Comparison of ENCODE assay signal across 8 cellular contexts in the genomic region with DNA sequence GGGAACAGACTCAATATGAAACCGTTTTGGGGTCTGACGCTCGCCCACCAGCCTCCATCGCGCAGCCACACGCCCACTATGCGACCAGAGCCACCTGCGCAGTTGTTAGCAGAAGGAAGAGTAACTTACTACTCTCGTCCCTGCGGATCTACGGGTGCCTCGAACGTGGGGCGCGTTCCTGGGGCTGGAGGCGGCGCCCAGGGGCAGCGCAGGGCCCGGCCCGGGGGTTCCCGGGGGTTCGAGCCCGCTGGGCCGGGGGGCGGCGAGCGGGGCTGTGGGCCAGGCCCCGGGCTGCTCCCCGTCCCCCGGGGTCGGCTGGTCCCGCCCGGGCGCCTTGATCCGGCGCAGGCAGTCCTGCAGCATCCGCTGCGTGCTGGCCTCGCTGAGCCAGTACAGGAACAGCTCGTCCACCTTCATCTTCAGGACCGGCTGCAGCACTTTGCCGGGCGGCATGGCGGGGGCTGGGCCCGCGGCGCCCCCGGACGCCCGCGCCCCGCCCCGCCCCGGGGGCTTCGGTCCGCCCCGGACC. TPM values are rescaled to one million over a fixed set of nuclear protein-coding genes. Genes with fewer than 3 reads are reported as not detected.
DNase-seq lines count a peak whose midpoint lies in the region; ATAC-seq and FAIRE-seq lines count a peak whose summit lies in the region.

No MANE protein-coding gene starts in this region.

- intact Hi-C loops in left ventricle myocardium superior (cut with micrococcal nuclease): no loop called here

- peak overlapping the region; percentile 71 for H3K4me3 Mint-ChIP-seq in activated T-cell treated with anti-CD3 and anti-CD28 coated beads, Interleukin-2, amount 50 U/mL, for 24 hours

- no peak for DNase-seq in activated CD4-positive, CD25-positive, alpha-beta regulatory T cell treated with anti-CD3 and anti-CD28 coated beads, Interleukin-2, amount 50 U/mL, for 72 hours
- DNase-seq in activated T-cell treated with anti-CD3 and anti-CD28 coated beads, Interleukin-2, amount 50 U/mL, for 24 hours: peak; percentile 73
- DNase-seq in left ventricle myocardium superior (peak; percentile 29), middle frontal gyrus (ENCODE audit: extremely low spot score, low spot score) (no peak), GM19239 (ENCODE audit: insufficient read length, low spot score) (no peak)
- DNase-seq in stimulated activated CD4-positive, alpha-beta T cell treated with anti-CD3 and anti-CD28 coated beads, Interleukin-2, amount 100 ng/mL, for 4 hours (ENCODE audit: low read depth): peak; percentile 30

- peak overlapping the region; percentile 63 for H3K27ac Mint-ChIP-seq in activated T-cell treated with anti-CD3 and anti-CD28 coated beads, Interleukin-2, amount 50 U/mL, for 24 hours

- no peaks in the 10 kb centered on the region for H3K27me3 Mint-ChIP-seq in activated T-cell treated with anti-CD3 and anti-CD28 coated beads, Interleukin-2, amount 50 U/mL, for 24 hours

- H3K4me1 Mint-ChIP-seq in activated T-cell treated with anti-CD3 and anti-CD28 coated beads, Interleukin-2, amount 50 U/mL, for 24 hours (ENCODE audit: low read depth): peaks cover 14% of the 10 kb centered on the region

- peak; percentile 25 for ATAC-seq in activated CD4-positive, CD25-positive, alpha-beta regulatory T cell treated with anti-CD3 and anti-CD28 coated beads, Interleukin-2, amount 50 U/mL, for 24 hours
- peak; percentile 22 for ATAC-seq in HG03196 (IDR thresholded peaks at IDR 0.05; ENCODE audit: unreplicated experiment)
- ATAC-seq in left ventricle myocardium superior: no peak

- H3K9me3 Mint-ChIP-seq in activated T-cell treated with anti-CD3 and anti-CD28 coated beads, Interleukin-2, amount 50 U/mL, for 24 hours: no peaks in the 10 kb centered on the region

- no peak for FAIRE-seq in GM19239 (lab: Jason Lieb, UNC)

- peaks cover 2% of the 10 kb centered on the region for H3K36me3 Mint-ChIP-seq in activated T-cell treated with anti-CD3 and anti-CD28 coated beads, Interleukin-2, amount 50 U/mL, for 24 hours (ENCODE audit: low read depth)

RNA-seq across cellular contexts. Expression of gene PPP2R3B, which starts 0.4 kb away (rescaled TPM):
- 194 TPM for total RNA-seq in left ventricle myocardium superior

Comparison
In these comparisons a context has a peak if more than half of its experiments do, and no peak if none do; other contexts are left out.
1. DNase-seq: peak in activated T-cell treated with anti-CD3 and anti-CD28 coated beads, Interleukin-2, amount 50 U/mL, for 24 hours (single experiment), left ventricle myocardium superior (single experiment) and stimulated activated CD4-positive, alpha-beta T cell treated with anti-CD3 and anti-CD28 coated beads, Interleukin-2, amount 100 ng/mL, for 4 hours (single experiment); none in activated CD4-positive, CD25-positive, alpha-beta regulatory T cell treated with anti-CD3 and anti-CD28 coated beads, Interleukin-2, amount 50 U/mL, for 72 hours (single experiment), middle frontal gyrus (single experiment) and GM19239 (single experiment).